9 cellular contexts compared by ENCODE assay signal in the genomic region with DNA sequence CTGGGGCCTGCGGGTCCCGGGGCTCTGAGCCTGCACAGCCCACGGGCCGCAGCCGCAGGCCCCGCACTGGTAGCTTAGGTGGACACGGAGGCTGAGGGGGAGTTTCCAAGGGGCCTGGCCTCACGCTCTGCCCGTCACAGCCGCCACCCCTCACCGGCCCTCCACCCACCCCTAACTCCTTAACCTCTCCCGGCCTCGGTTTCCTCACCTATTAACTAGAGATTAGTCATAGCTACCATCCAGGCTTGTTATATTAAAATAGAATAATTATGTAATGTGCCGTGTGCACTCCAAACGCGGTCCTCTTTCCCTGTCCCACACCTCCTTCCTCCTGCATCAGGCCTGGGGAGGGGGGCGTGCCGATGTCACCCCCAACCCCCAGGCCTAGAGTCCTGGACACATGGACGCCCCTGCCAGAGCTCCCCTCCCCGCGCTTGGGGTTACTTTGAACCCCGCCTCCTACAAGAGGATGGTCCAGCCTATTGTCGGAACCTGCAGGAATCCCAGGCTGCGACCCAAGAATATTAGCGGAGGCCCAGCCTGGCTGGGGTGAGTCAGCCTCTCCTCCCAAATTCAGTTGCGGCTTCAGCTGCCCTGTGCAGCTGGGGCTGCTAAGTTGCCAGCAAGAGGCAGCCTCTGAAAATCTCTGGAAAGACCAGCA. TPM values are rescaled to one million over a fixed set of nuclear protein-coding genes. Genes with fewer than 3 reads are reported as not detected.
DNase-seq lines count a peak whose midpoint lies in the region; ATAC-seq and TF ChIP-seq lines count a peak whose summit lies in the region.
"Had no signal": no experiment of that assay in that cellular context is flagged by ENCODE, and none has a peak within 500 bp of the region (broad histone marks: within the 10 kb centered on the region; RNA-seq: fewer than 3 reads in every experiment).

No MANE protein-coding gene starts in this region.

- H3K4me1 ChIP-seq in heart left ventricle = peaks cover 19 to 74% (median 39%) of the 10 kb centered on the region in 12 donors

- peaks cover 50% of the 10 kb centered on the region for H3K4me1 Mint-ChIP-seq in activated T-helper 17 cell treated with anti-CD3 and anti-CD28 coated beads, Interleukin-2, amount 50 U/mL, for 72 hours

- no peak for TF ChIP-seq CTCF in heart left ventricle (IDR thresholded peaks at IDR 0.05)

- intact Hi-C loops in heart left ventricle (cut with DNase I) = loop anchor here in 2 of 10 donors (5.0 to 10.0 kb wide), 2 partner anchors 48 to 50 kb away; no protein-coding TSS in a partner anchor

- WGBS in heart left ventricle, 4 donors = 34 to 41% (median 35%) methylated on average over 20 to 26 of the region's 26 CpGs

- no peaks in the 10 kb centered on the region for H3K9me3 Mint-ChIP-seq in activated T-helper 17 cell treated with anti-CD3 and anti-CD28 coated beads, Interleukin-2, amount 50 U/mL, for 72 hours

- H3K9me3 ChIP-seq in heart left ventricle = no peaks in the 10 kb centered on the region

- H3K36me3 Mint-ChIP-seq in activated T-helper 17 cell treated with anti-CD3 and anti-CD28 coated beads, Interleukin-2, amount 50 U/mL, for 72 hours (ENCODE audit: low read depth) = no peaks in the 10 kb centered on the region

- H3K27me3 Mint-ChIP-seq in activated T-helper 17 cell treated with anti-CD3 and anti-CD28 coated beads, Interleukin-2, amount 50 U/mL, for 72 hours = no peaks in the 10 kb centered on the region

- H3K27me3 ChIP-seq in heart left ventricle = no peaks in the 10 kb centered on the region

- peak overlapping the region; percentile 74 for H3K4me3 Mint-ChIP-seq in activated T-helper 17 cell treated with anti-CD3 and anti-CD28 coated beads, Interleukin-2, amount 50 U/mL, for 72 hours

- ATAC-seq in activated T-helper 17 cell treated with anti-CD3 and anti-CD28 coated beads, Interleukin-2, amount 50 U/mL, for 72 hours (replicated peaks) = no peak
- ATAC-seq in heart left ventricle (peak; percentile 27 to 67 (median 62)), HG02610 (IDR thresholded peaks at IDR 0.05; ENCODE audit: unreplicated experiment) (no peak), GM21717 (IDR thresholded peaks at IDR 0.05; ENCODE audit: unreplicated experiment) (no peak)

- peak overlapping the region; percentile 81 for H3K27ac Mint-ChIP-seq in activated T-helper 17 cell treated with anti-CD3 and anti-CD28 coated beads, Interleukin-2, amount 50 U/mL, for 72 hours

- DNase-seq in DMS 273 (lab: John Stamatoyannopoulos, UW; ENCODE audit: unreplicated experiment) = peak; percentile 62
- DNase-seq in DMS 273 treated with DMSO at 0.1 percent for 48 hours (lab: John Stamatoyannopoulos, UW) = no peak
- DNase-seq in heart left ventricle = peak; percentile 65 to 89 (median 75)
- peak; percentile 12 for DNase-seq in retina
- DNase-seq in putamen (ENCODE audit: low spot score) = no peak

- peak overlapping the region in 11 of 12 donors; percentile 13 to 62 (median 49) for H3K4me3 ChIP-seq in heart left ventricle

- TF ChIP-seq POLR2A in heart left ventricle (IDR thresholded peaks at IDR 0.05) = no peak

- H3K27ac ChIP-seq in heart left ventricle = peak overlapping the region; percentile 76 to 100 (median 92)
- H3K27ac ChIP-seq: 22Rv1 had no signal

- no peaks in the 10 kb centered on the region for H3K36me3 ChIP-seq in heart left ventricle

RNA-seq across cellular contexts. Expression of a gene that starts 17.3 kb away (rescaled TPM):
- 100 to 1,000 TPM; 129 to 175 TPM for total RNA-seq in activated T-helper 17 cell treated with anti-CD3 and anti-CD28 coated beads, Interleukin-2, amount 50 U/mL, for 72 hours
- total RNA-seq in heart left ventricle = 100 to 1,000 TPM in 1 of 9 donors, 10 to 100 TPM in 5, 1 to 10 TPM in 3; 4.6 to 134 (median 18.4) TPM
- polyA plus RNA-seq in heart left ventricle = 10 to 100 TPM; 15.2 to 15.9 TPM

RNA-seq across cellular contexts. Expression of a gene that starts 35.9 kb away (rescaled TPM):
- total RNA-seq in activated T-helper 17 cell treated with anti-CD3 and anti-CD28 coated beads, Interleukin-2, amount 50 U/mL, for 72 hours = 100 to 1,000 TPM in 1 of 2 donors, 10 to 100 TPM in 1; 76.1 to 101 TPM
- total RNA-seq in heart left ventricle = 10 to 100 TPM; 14.2 to 32.8 (median 17.3) TPM
- 10 to 100 TPM; 11.9 to 24.6 TPM for polyA plus RNA-seq in heart left ventricle

Comparison
In these comparisons a context has a peak if more than half of its experiments do, and no peak if none do; other contexts are left out.
1. DNase-seq: peak in DMS 273 (single experiment), heart left ventricle (5 of 5) and retina (single experiment); none in DMS 273 treated with DMSO at 0.1 percent for 48 hours (single experiment) and putamen (single experiment).
2. ATAC-seq: peak in heart left ventricle (4 of 4); none in activated T-helper 17 cell treated with anti-CD3 and anti-CD28 coated beads, Interleukin-2, amount 50 U/mL, for 72 hours (single experiment), HG02610 (single experiment) and GM21717 (single experiment).